ENCODE assay signal across 8 cellular contexts in genomic region chr16:57277586-57277985, GRCh38. TPM values are rescaled to one million over a fixed set of nuclear protein-coding genes. Genes with fewer than 3 reads are reported as not detected.
A peak's percentile ranks its signal among the peaks of the same experiment; 100 is the strongest.
DNase-seq lines count a peak whose midpoint lies in the region; ATAC-seq, FAIRE-seq and TF ChIP-seq lines count a peak whose summit lies in the region.

No MANE protein-coding gene starts in this region.

- DNase-seq in AG08396 (ENCODE audit: low spot score) (peak; percentile 81), fibroblast of mammary gland (ENCODE audit: low read depth) (peak; percentile 60), urothelium cell line (ENCODE audit: low spot score) (peak; percentile 94), NCI-H446 (lab: John Stamatoyannopoulos, UW) (no peak), retina (no peak)
- peak; percentile 93 for DNase-seq in Jurkat, Clone E6-1 (ENCODE audit: low read depth, low spot score)
- DNase-seq in activated CD4-positive, alpha-beta T cell treated with anti-CD3 and anti-CD28 coated beads for 48 hours: peak; percentile 75

- TF ChIP-seq CTCF in fibroblast of mammary gland (conservative IDR thresholded peaks at IDR 0.05; ENCODE audit: control insufficient read depth, insufficient read depth, low read depth, low read length): no peak

- H3K4me3 ChIP-seq in Jurkat, Clone E6-1 (ENCODE audit: low read length): no peak overlapping the region
- H3K4me3 ChIP-seq in fibroblast of mammary gland (ENCODE audit: control insufficient read depth, low read depth, low read length): no peak overlapping the region

- ATAC-seq in HG02763 (IDR thresholded peaks at IDR 0.05; ENCODE audit: unreplicated experiment): no peak

- FAIRE-seq in urothelium cell line (lab: Jason Lieb, UNC): peak; percentile 98

RNA-seq across cellular contexts. Expression of gene PLLP, which starts 6.9 kb away (rescaled TPM):
- 8.8 TPM for polyA plus RNA-seq in Jurkat, Clone E6-1 (2012; ENCODE audit: insufficient read depth, insufficient read length)

RNA-seq across cellular contexts. Expression of gene ARL2BP, which starts 32.5 kb away (rescaled TPM):
- polyA plus RNA-seq in Jurkat, Clone E6-1 (2012; ENCODE audit: insufficient read depth, insufficient read length): 54.4 TPM

Comparison
In these comparisons a context has a peak if more than half of its experiments do, and no peak if none do; other contexts are left out.
1. DNase-seq: peak in AG08396 (single experiment), Jurkat, Clone E6-1 (single experiment), activated CD4-positive, alpha-beta T cell treated with anti-CD3 and anti-CD28 coated beads for 48 hours (single experiment), fibroblast of mammary gland (single experiment) and urothelium cell line (single experiment); none in NCI-H446 (0 of 2) and retina (single experiment).